25 cellular contexts compared by ENCODE assay signal in the genomic region with DNA sequence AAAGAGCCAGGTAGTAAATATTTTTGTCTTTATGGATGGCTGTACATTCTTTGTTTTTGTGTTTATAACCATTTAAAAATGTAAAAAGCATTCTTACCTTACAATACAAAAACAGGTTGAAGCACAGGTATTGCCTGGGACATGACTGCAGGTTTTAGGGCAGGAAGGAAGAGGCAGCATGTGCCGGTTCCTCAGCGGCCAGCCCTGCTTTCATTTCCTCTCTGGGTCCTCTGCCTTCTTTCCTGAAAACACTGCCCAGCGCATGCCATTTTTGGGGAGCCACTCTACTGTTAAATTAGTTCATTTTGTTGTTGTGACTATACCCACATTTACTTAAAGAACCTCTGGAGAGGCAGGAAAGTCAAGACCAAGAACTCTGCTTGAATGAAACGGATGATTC. TPM values are rescaled to one million over a fixed set of nuclear protein-coding genes. Genes with fewer than 3 reads are reported as not detected.
DNase-seq lines count a peak whose midpoint lies in the region; ATAC-seq and TF ChIP-seq lines count a peak whose summit lies in the region.
"Had no signal": no experiment of that assay in that cellular context is flagged by ENCODE, and none has a peak within 500 bp of the region (broad histone marks: within the 10 kb centered on the region; RNA-seq: fewer than 3 reads in every experiment).

No MANE protein-coding gene starts in this region.

- H3K36me3 Mint-ChIP-seq in CD8-positive, alpha-beta T cell, result peaks cover 81% of the 10 kb centered on the region
- H3K36me3 Mint-ChIP-seq in activated CD8-positive, alpha-beta T cell treated with anti-CD3 and anti-CD28 coated beads for 36 hours (ENCODE audit: low read depth), result peaks cover 53% of the 10 kb centered on the region

- CTCF ChIA-PET in CD8-positive, alpha-beta T cell (lab: Charles Lee), result no interaction called here
- CTCF ChIA-PET in activated CD8-positive, alpha-beta T cell treated with anti-CD3 and anti-CD28 coated beads for 36 hours (lab: Charles Lee), result no interaction called here

- H3K27ac Mint-ChIP-seq in CD8-positive, alpha-beta T cell, result peak overlapping the region; percentile 56
- H3K27ac Mint-ChIP-seq in activated CD8-positive, alpha-beta T cell treated with anti-CD3 and anti-CD28 coated beads for 36 hours, result peak overlapping the region; percentile 49

- no peak for TF ChIP-seq CTCF in CD8-positive, alpha-beta T cell (IDR thresholded peaks at IDR 0.05)
- TF ChIP-seq CTCF in activated CD8-positive, alpha-beta T cell treated with anti-CD3 and anti-CD28 coated beads for 36 hours (IDR thresholded peaks at IDR 0.05), result no peak

- no peaks in the 10 kb centered on the region for H3K9me3 ChIP-seq in CD8-positive, alpha-beta T cell (ENCODE audit: low read length)
- H3K9me3 ChIP-seq: ascending aorta, spleen, testis had no signal

- intact Hi-C loops in CD8-positive, alpha-beta T cell (cut with DNase I, micrococcal nuclease), result no loop called here
- intact Hi-C loops in activated CD8-positive, alpha-beta T cell treated with anti-CD3 and anti-CD28 coated beads for 36 hours (cut with micrococcal nuclease), result no loop called here

- ATAC-seq in CD8-positive, alpha-beta T cell, result no peak
- ATAC-seq in activated CD8-positive, alpha-beta T cell treated with anti-CD3 and anti-CD28 coated beads for 36 hours, result no peak
- ATAC-seq in GM21390 (IDR thresholded peaks at IDR 0.05; ENCODE audit: unreplicated experiment), result no peak
- ATAC-seq: K562 had no signal

- H3K4me3 ChIP-seq in CD8-positive, alpha-beta T cell (ENCODE audit: low read depth, low read length), result no peak overlapping the region
- H3K4me3 ChIP-seq: ascending aorta, K562, spleen, testis had no signal

- no peaks in the 10 kb centered on the region for H3K27me3 ChIP-seq in CD8-positive, alpha-beta T cell (ENCODE audit: insufficient read depth, low read length)
- H3K27me3 ChIP-seq: ascending aorta, spleen, testis had no signal

- DNase-seq in NOMO-1 treated with DMSO at 0.1 percent for 48 hours (lab: John Stamatoyannopoulos, UW; ENCODE audit: unreplicated experiment) (peak; percentile 1), NOMO-1 treated with dmso at 0.1 percent for 144 hours (lab: John Stamatoyannopoulos, UW; ENCODE audit: unreplicated experiment) (no peak), medulla oblongata (ENCODE audit: extremely low spot score) (peak; percentile 19), putamen (ENCODE audit: low spot score) (no peak), NCI-H526 (lab: John Stamatoyannopoulos, UW) (no peak)
- DNase-seq in CD8-positive, alpha-beta T cell, result no peak
- no peak for DNase-seq in activated CD8-positive, alpha-beta T cell treated with anti-CD3 and anti-CD28 coated beads for 36 hours
- DNase-seq: activated effector memory CD4-positive, alpha-beta T cell treated with Interleukin-2 at 50 U/mL for 16 hours; DMS79; HCEC 1CT; mesenchymal stem cell; MV-4-11; NCI-H187 treated with DMSO at 0.1 percent for 48 hours; NK-92 treated with Interleukin-12 subunit alpha and Interleukin-12 subunit beta, amount 100 ng/mL, for 24 hours; RPMI8226; spleen; testis; WERI-Rb-1 had no signal

- no peak overlapping the region for H3K27ac ChIP-seq in CD8-positive, alpha-beta T cell (ENCODE audit: low read depth, low read length)
- H3K27ac ChIP-seq: 22Rv1, ascending aorta, C4-2B, testis, WERI-Rb-1 had no signal

- H3K4me1 Mint-ChIP-seq in CD8-positive, alpha-beta T cell (ENCODE audit: low read depth), result peaks cover 34% of the 10 kb centered on the region
- peaks cover 30% of the 10 kb centered on the region for H3K4me1 Mint-ChIP-seq in activated CD8-positive, alpha-beta T cell treated with anti-CD3 and anti-CD28 coated beads for 36 hours (ENCODE audit: low read depth)
- H3K4me1 Mint-ChIP-seq: neural crest cell had no signal

- H3K4me1 ChIP-seq in CD8-positive, alpha-beta T cell (ENCODE audit: insufficient read depth, low read length), result peaks cover 15% of the 10 kb centered on the region
- H3K4me1 ChIP-seq: ascending aorta, testis had no signal

- H3K9me3 Mint-ChIP-seq in CD8-positive, alpha-beta T cell, result no peaks in the 10 kb centered on the region
- no peaks in the 10 kb centered on the region for H3K9me3 Mint-ChIP-seq in activated CD8-positive, alpha-beta T cell treated with anti-CD3 and anti-CD28 coated beads for 36 hours
- H3K9me3 Mint-ChIP-seq: neural crest cell had no signal

- POLR2A ChIA-PET in CD8-positive, alpha-beta T cell (lab: Charles Lee), result no interaction called here
- POLR2A ChIA-PET in activated CD8-positive, alpha-beta T cell treated with anti-CD3 and anti-CD28 coated beads for 36 hours (lab: Charles Lee), result no interaction called here

- H3K36me3 ChIP-seq in CD8-positive, alpha-beta T cell (ENCODE audit: insufficient read depth, low read length), result peaks cover 62% of the 10 kb centered on the region

- H3K4me3 Mint-ChIP-seq in CD8-positive, alpha-beta T cell, result no peak overlapping the region
- no peak overlapping the region for H3K4me3 Mint-ChIP-seq in activated CD8-positive, alpha-beta T cell treated with anti-CD3 and anti-CD28 coated beads for 36 hours
- H3K4me3 Mint-ChIP-seq: neural crest cell had no signal

- no peaks in the 10 kb centered on the region for H3K27me3 Mint-ChIP-seq in CD8-positive, alpha-beta T cell (ENCODE audit: low read depth)
- no peaks in the 10 kb centered on the region for H3K27me3 Mint-ChIP-seq in activated CD8-positive, alpha-beta T cell treated with anti-CD3 and anti-CD28 coated beads for 36 hours

RNA-seq across cellular contexts. Expression of a gene that starts 52.5 kb away (rescaled TPM):
- 10 to 100 TPM; 54.4 to 56.7 TPM for total RNA-seq in CD8-positive, alpha-beta T cell
- total RNA-seq in activated CD8-positive, alpha-beta T cell treated with anti-CD3 and anti-CD28 coated beads for 36 hours, result 10 to 100 TPM; 52.6 to 56.0 TPM

RNA-seq across cellular contexts. Expression of a gene that starts 54.6 kb away (rescaled TPM):
- total RNA-seq in CD8-positive, alpha-beta T cell, result under 1 TPM in 1 of 2 experiments, not detected in 1; 0.11 TPM
- total RNA-seq in activated CD8-positive, alpha-beta T cell treated with anti-CD3 and anti-CD28 coated beads for 36 hours, result not detected
- total RNA-seq: ascending aorta, K562, neural crest cell, pulmonary artery endothelial cell had no signal

Comparison
In these comparisons a context has a peak if more than half of its experiments do, and no peak if none do; other contexts are left out.
1. DNase-seq: peak in NOMO-1 treated with DMSO at 0.1 percent for 48 hours (single experiment) and medulla oblongata (single experiment); none in NOMO-1 treated with dmso at 0.1 percent for 144 hours (single experiment), CD8-positive, alpha-beta T cell (0 of 7), activated CD8-positive, alpha-beta T cell treated with anti-CD3 and anti-CD28 coated beads for 36 hours (single experiment), putamen (single experiment) and NCI-H526 (0 of 2).